3 cellular contexts compared by ENCODE assay signal in genomic region chr10:4809156-4809555, GRCh38.
TF ChIP-seq lines count a peak whose summit lies in the region.

No MANE protein-coding gene starts in this region.

TF ChIP-seq in A549, 52 proteins besides CTCF, POLR2A, EP300 and RAD21:
- TF ChIP-seq SREBF2 (IDR thresholded peaks at IDR 0.05) (no peak), HDAC2 (IDR thresholded peaks at IDR 0.05) (no peak), JUNB (IDR thresholded peaks at IDR 0.05) (no peak), RNF2 (IDR thresholded peaks at IDR 0.05; ENCODE audit: borderline replicate concordance, low read depth) (no peak), CBX2 (IDR thresholded peaks at IDR 0.05; ENCODE audit: borderline replicate concordance, low read depth) (no peak), JUN (IDR thresholded peaks at IDR 0.05) (no peak), PBX3 (IDR thresholded peaks at IDR 0.05) (no peak), CHD2 (IDR thresholded peaks at IDR 0.05; ENCODE audit: low read length, partially characterized antibody) (no peak), REST (IDR thresholded peaks at IDR 0.05) (no peak), MAFK (IDR thresholded peaks at IDR 0.05; ENCODE audit: partially characterized antibody) (no peak), KDM5A (IDR thresholded peaks at IDR 0.05) (no peak), NPAS2 (CRISPR knock-in tag; IDR thresholded peaks at IDR 0.05; ENCODE audit: borderline replicate concordance) (no peak), ZSCAN20 (CRISPR knock-in tag; IDR thresholded peaks at IDR 0.05) (no peak), CEBPB (IDR thresholded peaks at IDR 0.05) (no peak)

TF ChIP-seq in IMR-90, 13 proteins besides CTCF, POLR2A, EP300 and RAD21:
- TF ChIP-seq RCOR1 (IDR thresholded peaks at IDR 0.05; ENCODE audit: insufficient replicate concordance, low read length) (no peak), BHLHE40 (IDR thresholded peaks at IDR 0.05; ENCODE audit: low read depth, low read length) (no peak), MAZ (IDR thresholded peaks at IDR 0.05; ENCODE audit: borderline replicate concordance, low read depth, low read length) (no peak), CHD1 (IDR thresholded peaks at IDR 0.05; ENCODE audit: low read depth, low read length) (no peak), MXI1 (IDR thresholded peaks at IDR 0.05; ENCODE audit: borderline replicate concordance, low read depth, low read length) (no peak), MAFK (IDR thresholded peaks at IDR 0.05; ENCODE audit: low read depth, low read length) (no peak)

TF ChIP-seq in endothelial cell of umbilical vein, 7 proteins besides CTCF, POLR2A, EP300 and RAD21:
- TF ChIP-seq MYC (IDR thresholded peaks at IDR 0.05; ENCODE audit: low read depth, low read length) (no peak), FOS (IDR thresholded peaks at IDR 0.05; ENCODE audit: borderline replicate concordance, insufficient read depth, low read length) (no peak), POLR2AphosphoS5 (IDR thresholded peaks at IDR 0.05; ENCODE audit: insufficient read depth, low read depth, low read length) (no peak), EZH2 (IDR thresholded peaks at IDR 0.05; ENCODE audit: borderline replicate concordance, low read depth, low read length, severe bottlenecking) (no peak), MAX (IDR thresholded peaks at IDR 0.05; ENCODE audit: insufficient read depth, insufficient read length) (no peak), JUN (IDR thresholded peaks at IDR 0.05; ENCODE audit: borderline replicate concordance, insufficient read depth, insufficient read length, low read depth) (no peak), GATA2 (IDR thresholded peaks at IDR 0.05; ENCODE audit: insufficient read depth, insufficient read length, low read depth, low read length) (no peak)
